Comparison of ENCODE assay signal across 26 cellular contexts in the genomic region with DNA sequence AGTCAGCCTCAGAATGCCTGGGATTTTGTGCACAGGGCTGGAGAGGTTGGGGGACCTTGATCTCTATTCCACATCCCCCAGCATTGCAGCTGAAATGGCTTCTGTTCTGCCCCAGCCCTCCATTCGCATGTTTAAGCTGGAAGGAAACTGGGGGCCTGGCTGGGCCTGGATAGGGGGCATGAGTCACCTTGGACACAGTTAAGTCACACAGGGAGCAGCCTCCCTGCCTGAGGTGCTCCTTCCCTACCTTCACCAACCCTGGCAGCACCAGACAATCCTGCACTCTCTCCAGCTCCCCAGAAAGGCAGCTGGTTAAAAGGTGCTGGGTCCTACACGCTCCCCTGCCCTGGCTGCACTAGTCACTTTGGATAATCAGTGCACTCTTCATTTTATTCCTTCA. TPM values are rescaled to one million over a fixed set of nuclear protein-coding genes. Genes with fewer than 3 reads are reported as not detected.
"Had no signal": no experiment of that assay in that cellular context is flagged by ENCODE, and none has a peak within 500 bp of the region (broad histone marks: within the 10 kb centered on the region; RNA-seq: fewer than 3 reads in every experiment).

No MANE protein-coding gene starts in this region.

- H3K9me3 ChIP-seq: gastrocnemius medialis, left lung, psoas muscle, vagina had no signal

- H3K9me3 Mint-ChIP-seq: activated naive CD4-positive, alpha-beta T cell treated with anti-CD3 and anti-CD28 coated beads, Interleukin-2, amount 50 U/mL, for 24 hours; activated T-cell treated with anti-CD3 and anti-CD28 coated beads, Interleukin-2, amount 50 U/mL, for 72 hours; nephron progenitor cell had no signal

- H3K27ac ChIP-seq: gastrocnemius medialis, left lung, psoas muscle, vagina, VCaP had no signal

- ATAC-seq: activated T-cell treated with anti-CD3 and anti-CD28 coated beads, Interleukin-2, amount 50 U/mL, for 72 hours; gastrocnemius medialis; left lung; psoas muscle; stimulated activated naive CD8-positive, alpha-beta T cell treated with anti-CD3 and anti-CD28 coated beads, Interleukin-15, Interleukin-2, amounts not matched to agents 100 U/mL and 50 U/mL, for 24 hours had no signal

- H3K4me3 Mint-ChIP-seq: activated naive CD4-positive, alpha-beta T cell treated with anti-CD3 and anti-CD28 coated beads, Interleukin-2, amount 50 U/mL, for 24 hours; activated T-cell treated with anti-CD3 and anti-CD28 coated beads, Interleukin-2, amount 50 U/mL, for 72 hours; nephron progenitor cell had no signal

- H3K36me3 ChIP-seq: gastrocnemius medialis, left lung, vagina had no signal

- DNase-seq: activated CD4-positive, alpha-beta T cell treated with anti-CD3 and anti-CD28 coated beads, Interleukin-2, amount 50 U/mL, for 1 hour; activated CD4-positive, CD25-positive, alpha-beta regulatory T cell treated with anti-CD3 and anti-CD28 coated beads, Interleukin-2, amount 50 U/mL, for 72 hours; activated CD8-positive, alpha-beta memory T cell treated with anti-CD3 and anti-CD28 coated beads for 24 hours; activated CD8-positive, alpha-beta memory T cell treated with anti-CD3 and anti-CD28 coated beads, Interleukin-2, amount 50 U/mL, for 48 hours; activated effector memory CD4-positive, alpha-beta T cell treated with anti-CD3 and anti-CD28 coated beads, Interleukin-2, amount 50 U/mL, for 16 hours; activated T-cell treated with anti-CD3 and anti-CD28 coated beads, Interleukin-2, amount 50 U/mL, for 72 hours; erythroblast; gastrocnemius medialis; left lung; mammary epithelial cell; nephron progenitor cell; psoas muscle; right cardiac atrium; stimulated activated naive CD8-positive, alpha-beta T cell treated with anti-CD3 and anti-CD28 coated beads, Interleukin-15, Interleukin-2, amounts not matched to agents 100 U/mL and 50 U/mL, for 24 hours; T-helper 2 cell; trophoblast cell had no signal

- H3K27ac Mint-ChIP-seq: activated naive CD4-positive, alpha-beta T cell treated with anti-CD3 and anti-CD28 coated beads, Interleukin-2, amount 50 U/mL, for 24 hours; activated T-cell treated with anti-CD3 and anti-CD28 coated beads, Interleukin-2, amount 50 U/mL, for 72 hours; nephron progenitor cell had no signal

- H3K27me3 ChIP-seq: vagina had no signal

- H3K36me3 Mint-ChIP-seq: activated naive CD4-positive, alpha-beta T cell treated with anti-CD3 and anti-CD28 coated beads, Interleukin-2, amount 50 U/mL, for 24 hours had no signal

- H3K4me3 ChIP-seq: gastrocnemius medialis, left lung, psoas muscle, vagina had no signal

- FAIRE-seq: astrocyte, keratinocyte had no signal

- H3K4me1 ChIP-seq: gastrocnemius medialis, psoas muscle had no signal

RNA-seq across cellular contexts. Expression of a gene that starts 5.8 kb away (rescaled TPM):
- total RNA-seq: vagina had no signal

RNA-seq across cellular contexts. Expression of a gene that starts 16.5 kb away (rescaled TPM):
- total RNA-seq: myocyte had no signal

RNA-seq across cellular contexts. Expression of a gene that starts 26.1 kb away (rescaled TPM):
- total RNA-seq: astrocyte, gastrocnemius medialis, vagina had no signal

RNA-seq across cellular contexts. Expression of a gene that starts 37.8 kb away (rescaled TPM):
- total RNA-seq: astrocyte, chondrocyte, dermis microvascular lymphatic vessel endothelial cell, gastrocnemius medialis, left lung, mammary epithelial cell, osteocyte, vagina had no signal
- polyA plus RNA-seq: adipose tissue, keratinocyte, mammary epithelial cell, psoas muscle had no signal
